Comparison of ENCODE assay signal across 3 cellular contexts in genomic region chr17:56436142-56436541, GRCh38.
A peak's percentile ranks its signal among the peaks of the same experiment; 100 is the strongest.
TF ChIP-seq lines count a peak whose summit lies in the region.

No MANE protein-coding gene starts in this region.

TF ChIP-seq in HepG2, 621 proteins besides CTCF, POLR2A, EP300 and RAD21:
- peak; percentile 90 for TF ChIP-seq CEBPB (IDR thresholded peaks at IDR 0.05; ENCODE audit: borderline replicate concordance, low read depth, low read length)
- 0 out of 2 replicates have a peak, but pooled peaks have one; percentile 32 for TF ChIP-seq CEBPG (CRISPR knock-in tag; IDR thresholded peaks at IDR 0.05)
- no peak for TF ChIP-seq HNRNPUL1 (IDR thresholded peaks at IDR 0.05; ENCODE audit: low read depth, low read length)

TF ChIP-seq in K562, 482 proteins besides CTCF, POLR2A, EP300 and RAD21:
- TF ChIP-seq FOXO4 (CRISPR knock-in tag; IDR thresholded peaks at IDR 0.05) (no peak), CEBPB (tag; IDR thresholded peaks at IDR 0.05) (peak; percentile 70), E4F1 (CRISPR knock-in tag; IDR thresholded peaks at IDR 0.05; ENCODE audit: borderline replicate concordance) (no peak), E2F5 (CRISPR knock-in tag; IDR thresholded peaks at IDR 0.05) (no peak), NFYB (IDR thresholded peaks at IDR 0.05; ENCODE audit: extremely low read depth, insufficient read length) (no peak), SRSF9 (IDR thresholded peaks at IDR 0.05; ENCODE audit: borderline replicate concordance, low read depth, low read length) (no peak), CEBPG (CRISPR knock-in tag; IDR thresholded peaks at IDR 0.05) (no peak), CEBPG (tag; conservative IDR thresholded peaks at IDR 0.05 in 1 of 2, IDR thresholded peaks at IDR 0.05 in 1 of 2) (peak; percentile 13 to 77; a peak in 2 of 4 replicates), MAX (CRISPR knock-in tag; IDR thresholded peaks at IDR 0.05) (no peak)

TF ChIP-seq in H1, 55 proteins besides CTCF, POLR2A, EP300 and RAD21:
- TF ChIP-seq SAP30 (IDR thresholded peaks at IDR 0.05; ENCODE audit: insufficient read depth, insufficient replicate concordance, low read length) (no peak), CEBPB (IDR thresholded peaks at IDR 0.05; ENCODE audit: low read depth, low read length) (peak; percentile 94)
